1 cellular context compared by ENCODE assay signal in the genomic region with DNA sequence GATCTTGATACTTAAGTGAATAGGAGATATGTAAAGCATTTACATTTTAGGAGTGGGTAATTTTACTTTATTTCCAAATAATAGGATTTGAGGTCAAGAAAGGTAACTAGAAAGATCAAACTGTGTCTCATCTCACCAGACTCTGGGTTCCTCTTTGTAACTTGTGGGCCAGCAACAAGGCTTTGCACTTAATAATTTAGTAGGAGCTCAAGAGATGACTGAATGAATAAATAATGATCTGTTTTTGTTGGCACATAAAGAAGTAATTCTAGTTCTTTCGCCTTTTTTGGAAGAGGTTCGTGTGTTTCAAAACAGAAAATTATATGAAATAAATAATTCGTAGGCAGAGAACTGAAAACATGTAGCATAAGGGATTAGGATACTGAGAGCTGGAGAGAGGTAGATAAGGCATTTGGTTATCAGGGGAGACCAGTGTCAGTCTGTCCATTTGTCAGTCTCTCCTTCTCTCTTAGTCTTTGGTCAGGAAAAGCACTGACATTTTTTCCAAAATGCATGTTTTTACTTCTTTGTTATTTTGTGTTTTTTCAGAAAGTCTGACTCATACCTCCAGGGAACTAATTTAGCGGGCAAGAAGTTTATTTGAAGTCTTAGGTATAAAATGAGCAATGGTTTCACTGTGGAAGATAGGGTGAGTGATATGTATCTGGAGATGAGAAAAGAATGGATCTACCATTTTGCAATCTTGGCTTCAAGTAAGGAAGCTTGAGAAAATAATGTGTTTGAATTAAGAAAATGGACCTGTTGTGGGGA.
TF ChIP-seq lines count a peak whose summit lies in the region.

No MANE protein-coding gene starts in this region.

TF ChIP-seq in K562, 482 proteins besides CTCF, POLR2A, EP300 and RAD21 (continued from another document and continues in another):
- TF ChIP-seq TAF1 (IDR thresholded peaks at IDR 0.05; ENCODE audit: control insufficient read depth, extremely low read depth, insufficient read depth, low read length, severe bottlenecking) (no peak), MTA3 (IDR thresholded peaks at IDR 0.05; ENCODE audit: borderline replicate concordance) (no peak), BCL6 (CRISPR knock-in tag; IDR thresholded peaks at IDR 0.05) (no peak), SNIP1 (IDR thresholded peaks at IDR 0.05; ENCODE audit: low read depth) (no peak), SIRT6 (IDR thresholded peaks at IDR 0.05; ENCODE audit: low read depth, low read length) (no peak), RAD51 (IDR thresholded peaks at IDR 0.05; ENCODE audit: borderline replicate concordance, low read depth) (no peak; the same call in 1 of the 2 replicates), ZNF695 (CRISPR knock-in tag; IDR thresholded peaks at IDR 0.05) (no peak), PPARD (CRISPR knock-in tag; IDR thresholded peaks at IDR 0.05) (no peak), ZNF644 (tag; IDR thresholded peaks at IDR 0.05; ENCODE audit: low read depth) (no peak), POU5F1 (IDR thresholded peaks at IDR 0.05; ENCODE audit: borderline replicate concordance, low read depth, low read length, partially characterized antibody) (no peak), ADNP (tag; IDR thresholded peaks at IDR 0.05) (no peak), RBM17 (IDR thresholded peaks at IDR 0.05; ENCODE audit: borderline replicate concordance, low read depth, low read length) (no peak), NFE2 (IDR thresholded peaks at IDR 0.05; ENCODE audit: low read depth) (0 out of 2 replicates have a peak, but pooled peaks have one; percentile 2), RBM22 (IDR thresholded peaks at IDR 0.05; ENCODE audit: low read depth, low read length, poor library complexity, severe bottlenecking) (no peak), MCM2 (IDR thresholded peaks at IDR 0.05; ENCODE audit: low read depth) (no peak), ZNF140 (CRISPR knock-in tag; IDR thresholded peaks at IDR 0.05) (no peak), CSDE1 (IDR thresholded peaks at IDR 0.05) (no peak), EP400 (IDR thresholded peaks at IDR 0.05) (no peak), KLF10 (CRISPR knock-in tag; IDR thresholded peaks at IDR 0.05) (no peak), ZNF12 (CRISPR knock-in tag; IDR thresholded peaks at IDR 0.05) (no peak), ELF2 (CRISPR knock-in tag; IDR thresholded peaks at IDR 0.05) (no peak), LEF1 (IDR thresholded peaks at IDR 0.05) (peak; percentile 81), SMARCB1 (IDR thresholded peaks at IDR 0.05; ENCODE audit: insufficient read length, low read depth) (peak; percentile 85), ZBTB17 (CRISPR knock-in tag; IDR thresholded peaks at IDR 0.05) (no peak), ZNF586 (CRISPR knock-in tag; conservative IDR thresholded peaks at IDR 0.05) (no peak), ELF4 (CRISPR knock-in tag; IDR thresholded peaks at IDR 0.05) (no peak), SETDB1 (IDR thresholded peaks at IDR 0.05; ENCODE audit: low read length) (no peak), NCOA2 (IDR thresholded peaks at IDR 0.05; ENCODE audit: partially characterized antibody in 2 of 2) (no peak), ZNF507 (tag; conservative IDR thresholded peaks at IDR 0.05) (no peak), RBM15 (IDR thresholded peaks at IDR 0.05; ENCODE audit: insufficient read depth, low read length) (no peak), TEAD4 (IDR thresholded peaks at IDR 0.05; ENCODE audit: low read length) (peak; percentile 97), TEAD4 (CRISPR knock-in tag; IDR thresholded peaks at IDR 0.05; ENCODE audit: borderline replicate concordance) (no peak), ZNF253 (CRISPR knock-in tag; conservative IDR thresholded peaks at IDR 0.05) (no peak), ZNF766 (CRISPR knock-in tag; conservative IDR thresholded peaks at IDR 0.05) (peak; percentile 67), JUN (IDR thresholded peaks at IDR 0.05; ENCODE audit: borderline replicate concordance, low read depth, low read length) (no peak), JUN (CRISPR knock-in tag; IDR thresholded peaks at IDR 0.05; ENCODE audit: borderline replicate concordance) (no peak), EHMT2 (IDR thresholded peaks at IDR 0.05) (peak; percentile 73), OTX1 (CRISPR knock-in tag; IDR thresholded peaks at IDR 0.05) (no peak), CXXC5 (CRISPR knock-in tag; IDR thresholded peaks at IDR 0.05) (peak; percentile 38; the same call in 1 of the 2 replicates), NRF1 (conservative IDR thresholded peaks at IDR 0.05 in 1 of 2, IDR thresholded peaks at IDR 0.05 in 1 of 2) (no peak), NEUROD1 (IDR thresholded peaks at IDR 0.05; ENCODE audit: borderline replicate concordance, low read depth, low read length, partially characterized antibody) (peak; percentile 66), CBX1 (IDR thresholded peaks at IDR 0.05; ENCODE audit: low read depth) (no peak), ZNF778 (CRISPR knock-in tag; IDR thresholded peaks at IDR 0.05) (no peak), ZBED1 (IDR thresholded peaks at IDR 0.05) (no peak)
- TF ChIP-seq, protein P1, sequence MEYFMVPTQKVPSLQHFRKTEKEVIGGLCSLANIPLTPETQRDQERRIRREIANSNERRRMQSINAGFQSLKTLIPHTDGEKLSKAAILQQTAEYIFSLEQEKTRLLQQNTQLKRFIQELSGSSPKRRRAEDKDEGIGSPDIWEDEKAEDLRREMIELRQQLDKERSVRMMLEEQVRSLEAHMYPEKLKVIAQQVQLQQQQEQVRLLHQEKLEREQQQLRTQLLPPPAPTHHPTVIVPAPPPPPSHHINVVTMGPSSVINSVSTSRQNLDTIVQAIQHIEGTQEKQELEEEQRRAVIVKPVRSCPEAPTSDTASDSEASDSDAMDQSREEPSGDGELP (CRISPR knock-in tag; IDR thresholded peaks at IDR 0.05; ENCODE audit: borderline replicate concordance) = no peak
- TF ChIP-seq, protein P2, sequence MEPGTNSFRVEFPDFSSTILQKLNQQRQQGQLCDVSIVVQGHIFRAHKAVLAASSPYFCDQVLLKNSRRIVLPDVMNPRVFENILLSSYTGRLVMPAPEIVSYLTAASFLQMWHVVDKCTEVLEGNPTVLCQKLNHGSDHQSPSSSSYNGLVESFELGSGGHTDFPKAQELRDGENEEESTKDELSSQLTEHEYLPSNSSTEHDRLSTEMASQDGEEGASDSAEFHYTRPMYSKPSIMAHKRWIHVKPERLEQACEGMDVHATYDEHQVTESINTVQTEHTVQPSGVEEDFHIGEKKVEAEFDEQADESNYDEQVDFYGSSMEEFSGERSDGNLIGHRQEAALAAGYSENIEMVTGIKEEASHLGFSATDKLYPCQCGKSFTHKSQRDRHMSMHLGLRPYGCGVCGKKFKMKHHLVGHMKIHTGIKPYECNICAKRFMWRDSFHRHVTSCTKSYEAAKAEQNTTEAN (CRISPR knock-in tag; IDR thresholded peaks at IDR 0.05) = no peak
- TF ChIP-seq, protein P3, sequence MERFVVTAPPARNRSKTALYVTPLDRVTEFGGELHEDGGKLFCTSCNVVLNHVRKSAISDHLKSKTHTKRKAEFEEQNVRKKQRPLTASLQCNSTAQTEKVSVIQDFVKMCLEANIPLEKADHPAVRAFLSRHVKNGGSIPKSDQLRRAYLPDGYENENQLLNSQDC (CRISPR knock-in tag; IDR thresholded peaks at IDR 0.05) = no peak
- TF ChIP-seq, protein P4, sequence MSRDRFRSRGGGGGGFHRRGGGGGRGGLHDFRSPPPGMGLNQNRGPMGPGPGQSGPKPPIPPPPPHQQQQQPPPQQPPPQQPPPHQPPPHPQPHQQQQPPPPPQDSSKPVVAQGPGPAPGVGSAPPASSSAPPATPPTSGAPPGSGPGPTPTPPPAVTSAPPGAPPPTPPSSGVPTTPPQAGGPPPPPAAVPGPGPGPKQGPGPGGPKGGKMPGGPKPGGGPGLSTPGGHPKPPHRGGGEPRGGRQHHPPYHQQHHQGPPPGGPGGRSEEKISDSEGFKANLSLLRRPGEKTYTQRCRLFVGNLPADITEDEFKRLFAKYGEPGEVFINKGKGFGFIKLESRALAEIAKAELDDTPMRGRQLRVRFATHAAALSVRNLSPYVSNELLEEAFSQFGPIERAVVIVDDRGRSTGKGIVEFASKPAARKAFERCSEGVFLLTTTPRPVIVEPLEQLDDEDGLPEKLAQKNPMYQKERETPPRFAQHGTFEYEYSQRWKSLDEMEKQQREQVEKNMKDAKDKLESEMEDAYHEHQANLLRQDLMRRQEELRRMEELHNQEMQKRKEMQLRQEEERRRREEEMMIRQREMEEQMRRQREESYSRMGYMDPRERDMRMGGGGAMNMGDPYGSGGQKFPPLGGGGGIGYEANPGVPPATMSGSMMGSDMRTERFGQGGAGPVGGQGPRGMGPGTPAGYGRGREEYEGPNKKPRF (IDR thresholded peaks at IDR 0.05; ENCODE audit: low read depth, low read length) = no peak
- TF ChIP-seq, protein P5, sequence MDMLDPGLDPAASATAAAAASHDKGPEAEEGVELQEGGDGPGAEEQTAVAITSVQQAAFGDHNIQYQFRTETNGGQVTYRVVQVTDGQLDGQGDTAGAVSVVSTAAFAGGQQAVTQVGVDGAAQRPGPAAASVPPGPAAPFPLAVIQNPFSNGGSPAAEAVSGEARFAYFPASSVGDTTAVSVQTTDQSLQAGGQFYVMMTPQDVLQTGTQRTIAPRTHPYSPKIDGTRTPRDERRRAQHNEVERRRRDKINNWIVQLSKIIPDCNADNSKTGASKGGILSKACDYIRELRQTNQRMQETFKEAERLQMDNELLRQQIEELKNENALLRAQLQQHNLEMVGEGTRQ (CRISPR knock-in tag; IDR thresholded peaks at IDR 0.05) = no peak
- TF ChIP-seq, protein P6, sequence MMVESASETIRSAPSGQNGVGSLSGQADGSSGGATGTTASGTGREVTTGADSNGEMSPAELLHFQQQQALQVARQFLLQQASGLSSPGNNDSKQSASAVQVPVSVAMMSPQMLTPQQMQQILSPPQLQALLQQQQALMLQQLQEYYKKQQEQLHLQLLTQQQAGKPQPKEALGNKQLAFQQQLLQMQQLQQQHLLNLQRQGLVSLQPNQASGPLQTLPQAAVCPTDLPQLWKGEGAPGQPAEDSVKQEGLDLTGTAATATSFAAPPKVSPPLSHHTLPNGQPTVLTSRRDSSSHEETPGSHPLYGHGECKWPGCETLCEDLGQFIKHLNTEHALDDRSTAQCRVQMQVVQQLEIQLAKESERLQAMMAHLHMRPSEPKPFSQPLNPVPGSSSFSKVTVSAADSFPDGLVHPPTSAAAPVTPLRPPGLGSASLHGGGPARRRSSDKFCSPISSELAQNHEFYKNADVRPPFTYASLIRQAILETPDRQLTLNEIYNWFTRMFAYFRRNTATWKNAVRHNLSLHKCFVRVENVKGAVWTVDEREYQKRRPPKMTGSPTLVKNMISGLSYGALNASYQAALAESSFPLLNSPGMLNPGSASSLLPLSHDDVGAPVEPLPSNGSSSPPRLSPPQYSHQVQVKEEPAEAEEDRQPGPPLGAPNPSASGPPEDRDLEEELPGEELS (CRISPR knock-in tag; IDR thresholded peaks at IDR 0.05; ENCODE audit: borderline replicate concordance) = no peak
- TF ChIP-seq, protein P7, sequence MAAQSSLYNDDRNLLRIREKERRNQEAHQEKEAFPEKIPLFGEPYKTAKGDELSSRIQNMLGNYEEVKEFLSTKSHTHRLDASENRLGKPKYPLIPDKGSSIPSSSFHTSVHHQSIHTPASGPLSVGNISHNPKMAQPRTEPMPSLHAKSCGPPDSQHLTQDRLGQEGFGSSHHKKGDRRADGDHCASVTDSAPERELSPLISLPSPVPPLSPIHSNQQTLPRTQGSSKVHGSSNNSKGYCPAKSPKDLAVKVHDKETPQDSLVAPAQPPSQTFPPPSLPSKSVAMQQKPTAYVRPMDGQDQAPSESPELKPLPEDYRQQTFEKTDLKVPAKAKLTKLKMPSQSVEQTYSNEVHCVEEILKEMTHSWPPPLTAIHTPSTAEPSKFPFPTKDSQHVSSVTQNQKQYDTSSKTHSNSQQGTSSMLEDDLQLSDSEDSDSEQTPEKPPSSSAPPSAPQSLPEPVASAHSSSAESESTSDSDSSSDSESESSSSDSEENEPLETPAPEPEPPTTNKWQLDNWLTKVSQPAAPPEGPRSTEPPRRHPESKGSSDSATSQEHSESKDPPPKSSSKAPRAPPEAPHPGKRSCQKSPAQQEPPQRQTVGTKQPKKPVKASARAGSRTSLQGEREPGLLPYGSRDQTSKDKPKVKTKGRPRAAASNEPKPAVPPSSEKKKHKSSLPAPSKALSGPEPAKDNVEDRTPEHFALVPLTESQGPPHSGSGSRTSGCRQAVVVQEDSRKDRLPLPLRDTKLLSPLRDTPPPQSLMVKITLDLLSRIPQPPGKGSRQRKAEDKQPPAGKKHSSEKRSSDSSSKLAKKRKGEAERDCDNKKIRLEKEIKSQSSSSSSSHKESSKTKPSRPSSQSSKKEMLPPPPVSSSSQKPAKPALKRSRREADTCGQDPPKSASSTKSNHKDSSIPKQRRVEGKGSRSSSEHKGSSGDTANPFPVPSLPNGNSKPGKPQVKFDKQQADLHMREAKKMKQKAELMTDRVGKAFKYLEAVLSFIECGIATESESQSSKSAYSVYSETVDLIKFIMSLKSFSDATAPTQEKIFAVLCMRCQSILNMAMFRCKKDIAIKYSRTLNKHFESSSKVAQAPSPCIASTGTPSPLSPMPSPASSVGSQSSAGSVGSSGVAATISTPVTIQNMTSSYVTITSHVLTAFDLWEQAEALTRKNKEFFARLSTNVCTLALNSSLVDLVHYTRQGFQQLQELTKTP (IDR thresholded peaks at IDR 0.05; ENCODE audit: low read depth in 1 of 2, partially characterized antibody in 2 of 2) = peak in 1 of 2 experiments; percentile 23
- TF ChIP-seq, protein P8, sequence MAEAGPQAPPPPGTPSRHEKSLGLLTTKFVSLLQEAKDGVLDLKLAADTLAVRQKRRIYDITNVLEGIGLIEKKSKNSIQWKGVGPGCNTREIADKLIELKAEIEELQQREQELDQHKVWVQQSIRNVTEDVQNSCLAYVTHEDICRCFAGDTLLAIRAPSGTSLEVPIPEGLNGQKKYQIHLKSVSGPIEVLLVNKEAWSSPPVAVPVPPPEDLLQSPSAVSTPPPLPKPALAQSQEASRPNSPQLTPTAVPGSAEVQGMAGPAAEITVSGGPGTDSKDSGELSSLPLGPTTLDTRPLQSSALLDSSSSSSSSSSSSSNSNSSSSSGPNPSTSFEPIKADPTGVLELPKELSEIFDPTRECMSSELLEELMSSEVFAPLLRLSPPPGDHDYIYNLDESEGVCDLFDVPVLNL (CRISPR knock-in tag; IDR thresholded peaks at IDR 0.05; ENCODE audit: low read depth) = no peak
- TF ChIP-seq, protein P9, sequence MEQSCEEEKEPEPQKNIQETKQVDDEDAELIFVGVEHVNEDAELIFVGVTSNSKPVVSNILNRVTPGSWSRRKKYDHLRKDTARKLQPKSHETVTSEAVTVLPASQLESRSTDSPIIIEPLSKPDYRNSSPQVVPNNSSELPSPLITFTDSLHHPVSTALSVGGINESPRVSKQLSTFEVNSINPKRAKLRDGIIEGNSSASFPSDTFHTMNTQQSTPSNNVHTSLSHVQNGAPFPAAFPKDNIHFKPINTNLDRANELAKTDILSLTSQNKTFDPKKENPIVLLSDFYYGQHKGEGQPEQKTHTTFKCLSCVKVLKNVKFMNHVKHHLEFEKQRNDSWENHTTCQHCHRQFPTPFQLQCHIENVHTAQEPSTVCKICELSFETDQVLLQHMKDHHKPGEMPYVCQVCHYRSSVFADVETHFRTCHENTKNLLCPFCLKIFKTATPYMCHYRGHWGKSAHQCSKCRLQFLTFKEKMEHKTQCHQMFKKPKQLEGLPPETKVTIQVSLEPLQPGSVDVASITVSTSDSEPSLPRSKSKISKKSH (CRISPR knock-in tag; IDR thresholded peaks at IDR 0.05) = no peak
